Comparison of ENCODE assay signal across 18 cellular contexts in genomic region chr9:23552876-23553275, GRCh38.
DNase-seq lines count a peak whose midpoint lies in the region; ATAC-seq and TF ChIP-seq lines count a peak whose summit lies in the region.
"Had no signal": no experiment of that assay in that cellular context is flagged by ENCODE, and none has a peak within 500 bp of the region (broad histone marks: within the 10 kb centered on the region; RNA-seq: fewer than 3 reads in every experiment).

No MANE protein-coding gene starts in this region.

- ATAC-seq in GM23338 (no peak), HG02759 (IDR thresholded peaks at IDR 0.05; ENCODE audit: unreplicated experiment) (no peak)
- ATAC-seq: CD8-positive, alpha-beta T cell had no signal

- H3K36me3 ChIP-seq in GM23338 (ENCODE audit: insufficient read depth) (no peaks in the 10 kb centered on the region), thyroid gland (no peaks in the 10 kb centered on the region), ovary (no peaks in the 10 kb centered on the region)
- H3K36me3 ChIP-seq: BLaER1 had no signal

- H3K27ac Mint-ChIP-seq in GM23338 (no peak overlapping the region), glutamatergic neuron (ENCODE audit: unreplicated experiment) (peak overlapping the region; percentile 97)
- H3K27ac Mint-ChIP-seq: B cell; CD4-positive, CD25-positive, alpha-beta regulatory T cell; CD8-positive, alpha-beta T cell had no signal

- DNase-seq in GM23338 (ENCODE audit: low spot score): no peak
- peak in 19 of 61 donors; percentile 6 to 80 (median 26) for DNase-seq in caudate nucleus (lab: John Stamatoyannopoulos, UW)
- no peak for DNase-seq in glutamatergic neuron
- DNase-seq in putamen (ENCODE audit: low spot score): peak; percentile 69
- DNase-seq in thyroid gland: no peak
- DNase-seq in ovary: no peak
- DNase-seq: Caco-2; CD4-positive, CD25-positive, alpha-beta regulatory T cell; CD8-positive, alpha-beta T cell; DMS153; DND-41; GOT3; HCEC 1CT had no signal

- H3K79me2 ChIP-seq in GM23338 (replicated peaks; ENCODE audit: insufficient read depth): no peaks in the 10 kb centered on the region

- H4K20me1 ChIP-seq in GM23338 (replicated peaks; ENCODE audit: insufficient read depth): no peaks in the 10 kb centered on the region
- H4K20me1 ChIP-seq: BLaER1 had no signal

- 91 to 94% methylated on average over 3 of the region's 3 CpGs for WGBS in thyroid gland, 2 donors
- 91 to 97% (median 93%) methylated on average over 3 of the region's 3 CpGs for WGBS in ovary, 3 donors

- no peaks in the 10 kb centered on the region for H3F3A ChIP-seq in GM23338 (replicated peaks; ENCODE audit: low read depth)

- H3K4me2 ChIP-seq in GM23338: no peak overlapping the region
- H3K4me2 ChIP-seq: BLaER1 had no signal

- H3K9me3 ChIP-seq in thyroid gland (no peaks in the 10 kb centered on the region), ovary (no peaks in the 10 kb centered on the region)
- H3K9me3 ChIP-seq: BLaER1, Caco-2 had no signal

- H3K4me3 Mint-ChIP-seq in GM23338: no peak overlapping the region
- no peak overlapping the region for H3K4me3 Mint-ChIP-seq in glutamatergic neuron (ENCODE audit: unreplicated experiment)
- H3K4me3 Mint-ChIP-seq: B cell; CD4-positive, CD25-positive, alpha-beta regulatory T cell; CD8-positive, alpha-beta T cell had no signal

- H3K9me2 ChIP-seq in GM23338 (ENCODE audit: insufficient read depth): 0 out of 2 replicates have a peak, but pooled peaks cover 3% of the 10 kb centered on the region

- H3K36me3 Mint-ChIP-seq in GM23338 (ENCODE audit: low read depth) (no peaks in the 10 kb centered on the region), glutamatergic neuron (ENCODE audit: unreplicated experiment) (no peaks in the 10 kb centered on the region)
- H3K36me3 Mint-ChIP-seq: CD4-positive, CD25-positive, alpha-beta regulatory T cell; CD8-positive, alpha-beta T cell had no signal

- TF ChIP-seq CTCF in GM23338 (conservative IDR thresholded peaks at IDR 0.05; ENCODE audit: low read depth in 2 of 2) (no peak), glutamatergic neuron (IDR thresholded peaks at IDR 0.05; ENCODE audit: partially characterized antibody, unreplicated experiment) (no peak), thyroid gland (IDR thresholded peaks at IDR 0.05) (no peak), ovary (IDR thresholded peaks at IDR 0.05) (no peak)

- 0 out of 2 replicates have a peak overlapping the region, but pooled peaks have one; percentile 32 for H2AFZ ChIP-seq in GM23338

- H3K4me3 ChIP-seq in GM23338: no peak overlapping the region
- H3K4me3 ChIP-seq in thyroid gland (replicated peaks in 1 of 3): no peak overlapping the region
- H3K4me3 ChIP-seq in ovary: no peak overlapping the region
- H3K4me3 ChIP-seq: BLaER1 had no signal

- H3K27ac ChIP-seq in GM23338 (ENCODE audit: low read depth): no peak overlapping the region
- H3K27ac ChIP-seq in caudate nucleus (ENCODE audit: low read depth, low read length): peak overlapping the region; percentile 58
- no peak overlapping the region for H3K27ac ChIP-seq in thyroid gland
- H3K27ac ChIP-seq in ovary: no peak overlapping the region
- H3K27ac ChIP-seq: 22Rv1, BLaER1, C4-2B had no signal

- no peaks in the 10 kb centered on the region for H3K27me3 ChIP-seq in GM23338 (ENCODE audit: insufficient read depth)
- H3K27me3 ChIP-seq in thyroid gland: no peaks in the 10 kb centered on the region
- H3K27me3 ChIP-seq in ovary: no peaks in the 10 kb centered on the region
- H3K27me3 ChIP-seq: BLaER1 had no signal

- TF ChIP-seq POLR2A in thyroid gland (IDR thresholded peaks at IDR 0.05) (no peak), ovary (IDR thresholded peaks at IDR 0.05) (no peak)

- H3K4me1 ChIP-seq in GM23338 (ENCODE audit: insufficient read depth) (peaks cover 15% of the 10 kb centered on the region), thyroid gland (no peaks in the 10 kb centered on the region), ovary (ENCODE audit: insufficient read depth) (no peaks in the 10 kb centered on the region)
- H3K4me1 ChIP-seq: BLaER1, Caco-2 had no signal

- no peaks in the 10 kb centered on the region for H3K9me3 Mint-ChIP-seq in GM23338
- peaks cover 22% of the 10 kb centered on the region for H3K9me3 Mint-ChIP-seq in glutamatergic neuron (ENCODE audit: unreplicated experiment)

- H3K4me1 Mint-ChIP-seq in GM23338: peaks cover 18% of the 10 kb centered on the region
- H3K4me1 Mint-ChIP-seq in glutamatergic neuron (ENCODE audit: low read depth, unreplicated experiment): peaks cover 70% of the 10 kb centered on the region
- H3K4me1 Mint-ChIP-seq: B cell; CD4-positive, CD25-positive, alpha-beta regulatory T cell had no signal

- intact Hi-C loops in thyroid gland (cut with DNase I) (no loop called here), ovary (cut with DNase I) (no loop called here)

- no peak for TF ChIP-seq EP300 in ovary (IDR thresholded peaks at IDR 0.05)

- H3K27me3 Mint-ChIP-seq in GM23338 (ENCODE audit: insufficient read depth, low read depth, poor library complexity) (peaks cover 4% of the 10 kb centered on the region), glutamatergic neuron (ENCODE audit: unreplicated experiment) (peaks cover 12% of the 10 kb centered on the region)
- H3K27me3 Mint-ChIP-seq: B cell; CD4-positive, CD25-positive, alpha-beta regulatory T cell had no signal

TF ChIP-seq in GM23338, 12 proteins besides CTCF, POLR2A, EP300 and RAD21 (continues in another document):
- no peak for TF ChIP-seq POLR2AphosphoS5 (IDR thresholded peaks at IDR 0.05; ENCODE audit: low read depth)
- TF ChIP-seq EZH2phosphoT487 (IDR thresholded peaks at IDR 0.05; ENCODE audit: unreplicated experiment): no peak
- no peak for TF ChIP-seq ZNF114 (CRISPR knock-in tag; IDR thresholded peaks at IDR 0.05)
- no peak for TF ChIP-seq CREB1 (CRISPR knock-in tag; IDR thresholded peaks at IDR 0.05; ENCODE audit: low read depth)
- no peak for TF ChIP-seq EZH2 (IDR thresholded peaks at IDR 0.05; ENCODE audit: low read depth, unreplicated experiment)
- no peak for TF ChIP-seq JUNB (IDR thresholded peaks at IDR 0.05; ENCODE audit: unreplicated experiment)
- TF ChIP-seq NANOG (IDR thresholded peaks at IDR 0.05; ENCODE audit: borderline replicate concordance): no peak
- TF ChIP-seq, protein P1, sequence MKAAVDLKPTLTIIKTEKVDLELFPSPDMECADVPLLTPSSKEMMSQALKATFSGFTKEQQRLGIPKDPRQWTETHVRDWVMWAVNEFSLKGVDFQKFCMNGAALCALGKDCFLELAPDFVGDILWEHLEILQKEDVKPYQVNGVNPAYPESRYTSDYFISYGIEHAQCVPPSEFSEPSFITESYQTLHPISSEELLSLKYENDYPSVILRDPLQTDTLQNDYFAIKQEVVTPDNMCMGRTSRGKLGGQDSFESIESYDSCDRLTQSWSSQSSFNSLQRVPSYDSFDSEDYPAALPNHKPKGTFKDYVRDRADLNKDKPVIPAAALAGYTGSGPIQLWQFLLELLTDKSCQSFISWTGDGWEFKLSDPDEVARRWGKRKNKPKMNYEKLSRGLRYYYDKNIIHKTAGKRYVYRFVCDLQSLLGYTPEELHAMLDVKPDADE (IDR thresholded peaks at IDR 0.05): no peak
- TF ChIP-seq REST (IDR thresholded peaks at IDR 0.05; ENCODE audit: unreplicated experiment): no peak
